Comparison of ENCODE assay signal across 3 cellular contexts in genomic region chr6:3384346-3385143, GRCh38.
TF ChIP-seq lines count a peak whose summit lies in the region.

No MANE protein-coding gene starts in this region.

TF ChIP-seq in GM23338, 12 proteins besides CTCF, POLR2A, EP300 and RAD21:
- no peak for TF ChIP-seq ZNF462 (CRISPR knock-in tag; IDR thresholded peaks at IDR 0.05)
- no peak for TF ChIP-seq JUNB (IDR thresholded peaks at IDR 0.05; ENCODE audit: unreplicated experiment)
- TF ChIP-seq EZH2phosphoT487 (IDR thresholded peaks at IDR 0.05; ENCODE audit: unreplicated experiment), result no peak
- TF ChIP-seq ZNF331 (CRISPR knock-in tag; IDR thresholded peaks at IDR 0.05; ENCODE audit: low read depth), result no peak
- TF ChIP-seq POLR2AphosphoS5 (IDR thresholded peaks at IDR 0.05; ENCODE audit: low read depth), result no peak
- TF ChIP-seq NANOG (IDR thresholded peaks at IDR 0.05; ENCODE audit: borderline replicate concordance), result no peak
- TF ChIP-seq EZH2 (IDR thresholded peaks at IDR 0.05; ENCODE audit: low read depth, unreplicated experiment), result no peak
- TF ChIP-seq CREB1 (CRISPR knock-in tag; IDR thresholded peaks at IDR 0.05; ENCODE audit: low read depth), result no peak

TF ChIP-seq in K562, 482 proteins besides CTCF, POLR2A, EP300 and RAD21:
- peak; percentile 50; the same call in 1 of the 2 replicates for TF ChIP-seq DMBX1 (CRISPR knock-in tag; IDR thresholded peaks at IDR 0.05; ENCODE audit: borderline replicate concordance)
- TF ChIP-seq ATF3 (IDR thresholded peaks at IDR 0.05), result peak; percentile 26; the same call in 1 of the 2 replicates
- TF ChIP-seq ATF3 (CRISPR knock-in tag; conservative IDR thresholded peaks at IDR 0.05), result no peak
- no peak for TF ChIP-seq EHMT2 (IDR thresholded peaks at IDR 0.05)
- TF ChIP-seq POLR2B (IDR thresholded peaks at IDR 0.05; ENCODE audit: low read depth, partially characterized antibody), result no peak
- no peak for TF ChIP-seq KAT2B (IDR thresholded peaks at IDR 0.05; ENCODE audit: low read depth, low read length)
- 0 out of 2 replicates have a peak, but pooled peaks have one; percentile 29 for TF ChIP-seq MBD1 (CRISPR knock-in tag; IDR thresholded peaks at IDR 0.05)
- TF ChIP-seq FIP1L1 (IDR thresholded peaks at IDR 0.05; ENCODE audit: low read depth, low read length, poor library complexity, severe bottlenecking), result no peak
- TF ChIP-seq RFX5 (IDR thresholded peaks at IDR 0.05; ENCODE audit: low read depth, low read length), result no peak
- no peak for TF ChIP-seq XRCC3 (IDR thresholded peaks at IDR 0.05)
- TF ChIP-seq ZNF282 (CRISPR knock-in tag; IDR thresholded peaks at IDR 0.05), result no peak
- no peak for TF ChIP-seq NR4A1 (CRISPR knock-in tag; IDR thresholded peaks at IDR 0.05)
- TF ChIP-seq NR4A1 (tag; IDR thresholded peaks at IDR 0.05), result 0 out of 2 replicates have a peak, but pooled peaks have one; percentile 36
TF ChIP-seq in K562: peak in this region for 4.

TF ChIP-seq in SK-N-SH treated with all-trans-retinoic acid at 6 μM for 48 hours, 23 proteins besides CTCF, POLR2A, EP300 and RAD21:
- no peak for TF ChIP-seq SNAI2 (CRISPR knock-in tag; IDR thresholded peaks at IDR 0.05)
- no peak for TF ChIP-seq TOX (CRISPR knock-in tag; IDR thresholded peaks at IDR 0.05; ENCODE audit: borderline replicate concordance)
- TF ChIP-seq CREB5 (CRISPR knock-in tag; IDR thresholded peaks at IDR 0.05; ENCODE audit: low read depth), result no peak
- TF ChIP-seq ZNF565 (CRISPR knock-in tag; conservative IDR thresholded peaks at IDR 0.05; ENCODE audit: low read depth), result no peak
- TF ChIP-seq ESRRG (CRISPR knock-in tag; IDR thresholded peaks at IDR 0.05), result no peak
- TF ChIP-seq TCF4 (CRISPR knock-in tag; IDR thresholded peaks at IDR 0.05; ENCODE audit: borderline replicate concordance), result no peak
- no peak for TF ChIP-seq BACH2 (CRISPR knock-in tag; IDR thresholded peaks at IDR 0.05; ENCODE audit: borderline replicate concordance)
- TF ChIP-seq ZFP3 (CRISPR knock-in tag; IDR thresholded peaks at IDR 0.05), result no peak
- TF ChIP-seq TSHZ2 (CRISPR knock-in tag; IDR thresholded peaks at IDR 0.05), result no peak
- no peak for TF ChIP-seq ZFP30 (CRISPR knock-in tag; IDR thresholded peaks at IDR 0.05)
- TF ChIP-seq POU6F1 (CRISPR knock-in tag; IDR thresholded peaks at IDR 0.05; ENCODE audit: borderline replicate concordance, low read depth), result no peak
- no peak for TF ChIP-seq ZC3H10 (CRISPR knock-in tag; IDR thresholded peaks at IDR 0.05)
- no peak for TF ChIP-seq PPARA (CRISPR knock-in tag; IDR thresholded peaks at IDR 0.05; ENCODE audit: borderline replicate concordance)
- no peak for TF ChIP-seq ZNF8 (CRISPR knock-in tag; IDR thresholded peaks at IDR 0.05)
- TF ChIP-seq RARB (CRISPR knock-in tag; IDR thresholded peaks at IDR 0.05), result no peak
- no peak for TF ChIP-seq CSDC2 (CRISPR knock-in tag; IDR thresholded peaks at IDR 0.05)
- no peak for TF ChIP-seq ISL1 (CRISPR knock-in tag; IDR thresholded peaks at IDR 0.05)
- no peak for TF ChIP-seq OSR1 (CRISPR knock-in tag; IDR thresholded peaks at IDR 0.05)
- no peak for TF ChIP-seq PATZ1 (CRISPR knock-in tag; IDR thresholded peaks at IDR 0.05; ENCODE audit: borderline replicate concordance)
- no peak for TF ChIP-seq CSRNP3 (CRISPR knock-in tag; IDR thresholded peaks at IDR 0.05)
